Comparison of ENCODE assay signal across 8 cellular contexts in the genomic region with DNA sequence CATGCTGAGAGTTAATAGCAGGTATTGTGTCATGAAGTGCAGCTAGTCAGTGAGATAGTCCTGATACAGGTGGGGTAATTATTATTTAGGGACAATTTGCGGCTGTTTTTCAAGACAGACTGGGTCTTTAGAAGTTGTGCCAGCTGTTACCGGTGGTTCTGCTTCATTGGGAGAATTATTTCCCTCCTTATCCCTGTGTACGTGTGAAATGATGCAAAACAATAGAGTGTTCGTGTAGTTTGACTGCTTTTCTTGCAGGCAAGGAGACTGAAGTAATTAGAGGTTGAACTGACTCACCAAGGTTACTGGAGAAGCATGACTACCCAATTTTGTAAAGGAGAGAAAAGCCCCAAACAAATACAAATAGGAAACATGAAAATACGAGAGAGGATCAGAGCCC.
DNase-seq lines count a peak whose midpoint lies in the region; ATAC-seq and TF ChIP-seq lines count a peak whose summit lies in the region.

No MANE protein-coding gene starts in this region.

- TF ChIP-seq CTCF in cardiac muscle cell (IDR thresholded peaks at IDR 0.05; ENCODE audit: low read depth, low read length) (no peak), type B pancreatic cell (conservative IDR thresholded peaks at IDR 0.05) (no peak)

- H3K9me3 ChIP-seq in cardiac muscle cell (ENCODE audit: low read depth): no peaks in the 10 kb centered on the region

- DNase-seq in cardiac muscle cell (ENCODE audit: low read depth in 1 of 2, low spot score in 1 of 2): peak in 1 of 2 donors; percentile 69
- no peak for DNase-seq in Right ventricle myocardium superior
- DNase-seq in activated naive CD8-positive, alpha-beta T cell treated with anti-CD3 and anti-CD28 coated beads, Interleukin-2, amount 50 U/mL, for 24 hours: no peak
- DNase-seq in left kidney (ENCODE audit: low read depth, low spot score): peak; percentile 60
- DNase-seq in type B pancreatic cell (ENCODE audit: extremely low spot score, unreplicated experiment): no peak
- no peak for DNase-seq in NCI-H1092 treated with DMSO at 0.1 percent for 48 hours (lab: John Stamatoyannopoulos, UW)
- no peak for DNase-seq in GM19238 (ENCODE audit: insufficient read length, low spot score)
- DNase-seq in stimulated activated CD4-positive, alpha-beta T cell treated with anti-CD3 and anti-CD28 coated beads, Interleukin-4, amount 100 ng/mL, for 4 hours: no peak

- H3K36me3 Mint-ChIP-seq in activated naive CD8-positive, alpha-beta T cell treated with anti-CD3 and anti-CD28 coated beads, Interleukin-2, amount 50 U/mL, for 24 hours (ENCODE audit: low read depth): peaks cover 15% of the 10 kb centered on the region
- H3K36me3 Mint-ChIP-seq in type B pancreatic cell: no peaks in the 10 kb centered on the region

- H3K9me3 Mint-ChIP-seq in activated naive CD8-positive, alpha-beta T cell treated with anti-CD3 and anti-CD28 coated beads, Interleukin-2, amount 50 U/mL, for 24 hours: peaks cover 23% of the 10 kb centered on the region
- H3K9me3 Mint-ChIP-seq in type B pancreatic cell: peaks cover 9% of the 10 kb centered on the region

- H3K27ac ChIP-seq in cardiac muscle cell: peak overlapping the region; percentile 90

- peaks cover 21% of the 10 kb centered on the region for H3K4me1 ChIP-seq in cardiac muscle cell (ENCODE audit: low read depth)

- H3K4me3 ChIP-seq in cardiac muscle cell: no peak overlapping the region

- H3K27me3 Mint-ChIP-seq in activated naive CD8-positive, alpha-beta T cell treated with anti-CD3 and anti-CD28 coated beads, Interleukin-2, amount 50 U/mL, for 24 hours: no peaks in the 10 kb centered on the region
- H3K27me3 Mint-ChIP-seq in type B pancreatic cell: no peaks in the 10 kb centered on the region

- intact Hi-C loops in Right ventricle myocardium superior (cut with DNase I): loop anchor here (2.0 kb wide), 1 partner anchor 99 kb away; no protein-coding TSS in a partner anchor

- peak overlapping the region; percentile 83 for H3K4me3 Mint-ChIP-seq in activated naive CD8-positive, alpha-beta T cell treated with anti-CD3 and anti-CD28 coated beads, Interleukin-2, amount 50 U/mL, for 24 hours
- H3K4me3 Mint-ChIP-seq in type B pancreatic cell: peak overlapping the region; percentile 94

- no peak for ATAC-seq in Right ventricle myocardium superior (ENCODE audit: poor library complexity)
- no peak for ATAC-seq in activated naive CD8-positive, alpha-beta T cell treated with anti-CD3 and anti-CD28 coated beads, Interleukin-2, amount 50 U/mL, for 24 hours

- H3K36me3 ChIP-seq in cardiac muscle cell: no peaks in the 10 kb centered on the region

- H3K27ac Mint-ChIP-seq in activated naive CD8-positive, alpha-beta T cell treated with anti-CD3 and anti-CD28 coated beads, Interleukin-2, amount 50 U/mL, for 24 hours: peak overlapping the region; percentile 95
- H3K27ac Mint-ChIP-seq in type B pancreatic cell: peak overlapping the region; percentile 97

- H3K4me1 Mint-ChIP-seq in activated naive CD8-positive, alpha-beta T cell treated with anti-CD3 and anti-CD28 coated beads, Interleukin-2, amount 50 U/mL, for 24 hours: peaks cover 64% of the 10 kb centered on the region
- peaks cover 15% of the 10 kb centered on the region for H3K4me1 Mint-ChIP-seq in type B pancreatic cell (ENCODE audit: unreplicated experiment)

- no peaks in the 10 kb centered on the region for H3K27me3 ChIP-seq in cardiac muscle cell
